Comparison of ENCODE assay signal across 9 cellular contexts in the genomic region with DNA sequence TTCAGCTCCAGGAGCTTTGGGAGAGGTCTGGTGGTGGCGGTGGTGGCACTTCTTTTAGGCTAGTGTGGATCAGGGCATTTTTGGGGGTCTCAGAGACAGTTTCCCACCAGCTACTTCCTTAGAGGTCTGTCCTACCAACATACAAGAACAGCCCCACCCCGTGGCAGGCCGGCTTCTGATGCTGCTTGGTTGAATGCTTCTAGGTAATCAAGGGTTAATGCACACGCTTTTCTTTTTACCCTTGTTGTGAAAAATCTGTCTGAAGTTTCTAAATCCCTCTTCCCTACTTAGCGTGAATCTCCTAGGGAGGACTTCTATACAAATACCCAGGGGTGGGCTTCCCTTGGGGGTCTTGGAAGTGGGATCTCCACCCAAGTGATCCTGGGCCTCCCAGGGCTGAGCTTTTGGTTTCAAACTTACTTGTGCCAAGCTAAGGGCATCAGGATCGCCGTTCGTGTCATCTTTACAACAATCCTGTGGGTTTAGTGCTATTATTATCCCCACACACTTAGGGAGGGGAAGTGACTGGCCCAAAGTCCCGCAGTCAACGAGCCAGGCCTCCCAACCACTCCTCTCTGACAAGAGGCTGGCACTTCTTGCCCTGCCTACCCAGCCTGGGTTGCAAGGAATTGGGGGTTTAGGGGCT. TPM values are rescaled to one million over a fixed set of nuclear protein-coding genes. Genes with fewer than 3 reads are reported as not detected.
DNase-seq lines count a peak whose midpoint lies in the region; ATAC-seq and TF ChIP-seq lines count a peak whose summit lies in the region.
"Had no signal": no experiment of that assay in that cellular context is flagged by ENCODE, and none has a peak within 500 bp of the region (broad histone marks: within the 10 kb centered on the region; RNA-seq: fewer than 3 reads in every experiment).

No MANE protein-coding gene starts in this region.

- no peaks in the 10 kb centered on the region for H3K9me3 ChIP-seq in GM23248 (ENCODE audit: low read depth)

- POLR2A ChIA-PET in AG04449 (lab: Yijun Ruan, JAX), result interaction anchor here (1.1 kb wide), 1 partner anchor 104 kb away, joined by 3 read pairs; no protein-coding TSS in a partner anchor

- CTCF ChIA-PET in AG04449 (lab: Yijun Ruan, JAX), result interaction anchor here (0.9 to 2.5 kb wide), 6 partner anchors 10 to 109 kb away, joined by 3 to 7 read pairs (median 3); no protein-coding TSS in a partner anchor

- no peaks in the 10 kb centered on the region for H3K27me3 Mint-ChIP-seq in memory B cell

- WGBS in GM23248 (ENCODE audit: low coverage in 1 of 2, low lambda C conversion rate in 2 of 2, missing lambda C conversion rate in 2 of 2), 2 experiments, result 24 to 25% methylated on average over 10 of the region's 10 CpGs

- in situ Hi-C loops in GM23248 (cut with MboI), result loop anchor here (10.0 kb wide), 1 partner anchor 106 kb away; the partner anchor contains the start of gene PRKRIP1

- ATAC-seq in memory B cell (ENCODE audit: low read depth) (no peak), GM21515 (IDR thresholded peaks at IDR 0.05; ENCODE audit: unreplicated experiment) (no peak)

- H3F3A ChIP-seq in GM23248 (ENCODE audit: insufficient read depth), result no peaks in the 10 kb centered on the region

- H3K36me3 Mint-ChIP-seq in memory B cell, result no peaks in the 10 kb centered on the region

- H3K27me3 ChIP-seq in GM23248 (replicated peaks; ENCODE audit: insufficient read depth), result 0 out of 2 replicates have a peak, but pooled peaks cover 3% of the 10 kb centered on the region

- H3K4me3 ChIP-seq in AG04449 (ENCODE audit: low read depth, low read length) (peak overlapping the region; percentile 69), GM23248 (peak overlapping the region; percentile 82; the same call in 1 of the 2 replicates), WI38 (ENCODE audit: low read depth, low read length) (peak overlapping the region; percentile 70)

- H3K9ac ChIP-seq in GM23248, result no peak overlapping the region

- peak overlapping the region; percentile 79 for H3K27ac Mint-ChIP-seq in memory B cell

- no peak for DNase-seq in AG04449 (ENCODE audit: low read depth, low spot score)
- peak; percentile 28 for DNase-seq in GM23248
- no peak for DNase-seq in memory B cell (ENCODE audit: low spot score in 2 of 2)
- DNase-seq in AG08396 (ENCODE audit: low spot score), result no peak
- no peak for DNase-seq in NK-92 treated with Interleukin-12 subunit alpha and Interleukin-12 subunit beta, amount 100 ng/mL, for 24 hours (lab: John Stamatoyannopoulos, UW)
- DNase-seq in H4 (ENCODE audit: low spot score), result no peak
- DNase-seq: T-helper 9 cell had no signal

- no peak overlapping the region for H3K4me2 ChIP-seq in GM23248 (ENCODE audit: unreplicated experiment)

- no peaks in the 10 kb centered on the region for H3K9me3 Mint-ChIP-seq in memory B cell

- no peaks in the 10 kb centered on the region for H3K9me2 ChIP-seq in GM23248 (ENCODE audit: insufficient read depth)

- no peaks in the 10 kb centered on the region for H3K36me3 ChIP-seq in GM23248 (ENCODE audit: low read depth)

- H3K4me1 Mint-ChIP-seq in memory B cell, result peaks cover 49% of the 10 kb centered on the region

- no peak overlapping the region for H2AFZ ChIP-seq in GM23248

- no peaks in the 10 kb centered on the region for H4K20me1 ChIP-seq in GM23248 (ENCODE audit: insufficient read depth)

- no peak overlapping the region for H3K27ac ChIP-seq in GM23248

- H3K4me1 ChIP-seq in GM23248 (ENCODE audit: insufficient read depth), result no peaks in the 10 kb centered on the region

- TF ChIP-seq CTCF in AG04449 (IDR thresholded peaks at IDR 0.05; ENCODE audit: insufficient read depth, low read length, missing control alignments) (no peak), WI38 (IDR thresholded peaks at IDR 0.05; ENCODE audit: low read depth, low read length) (0 out of 2 replicates have a peak, but pooled peaks have one; percentile 5)

- H3K79me2 ChIP-seq in GM23248 (ENCODE audit: insufficient read depth), result no peaks in the 10 kb centered on the region

- peak overlapping the region; percentile 87 for H3K4me3 Mint-ChIP-seq in memory B cell

RNA-seq across cellular contexts. Expression of gene SH2B2, which starts 1.7 kb away (rescaled TPM):
- 0.86 and 7.1 TPM in 2 replicates for total RNA-seq in GM23248 (2014; rRNA removed; shearing (Covaris generic))
- 0.80 and 1.1 TPM in 2 replicates for polyA plus RNA-seq in GM23248 (2016; fragmentation: Nextera tagmentation; extraction: Ambion mirVana)
- 1.8 and 3.3 TPM in 2 replicates for total RNA-seq in H4 (2014; rRNA removed; shearing (Covaris generic))
